ENCODE assay signal across 21 cellular contexts in genomic region chr6:166766769-166767168, GRCh38.
DNase-seq lines count a peak whose midpoint lies in the region; ATAC-seq, FAIRE-seq and TF ChIP-seq lines count a peak whose summit lies in the region.
"Had no signal": no experiment of that assay in that cellular context is flagged by ENCODE, and none has a peak within 500 bp of the region (broad histone marks: within the 10 kb centered on the region; RNA-seq: fewer than 3 reads in every experiment).

No MANE protein-coding gene starts in this region.

- no peaks in the 10 kb centered on the region for H3K9me3 ChIP-seq in astrocyte (ENCODE audit: insufficient read depth, low read depth, low read length)
- H3K9me3 ChIP-seq in HepG2 (ENCODE audit: low read length): no peaks in the 10 kb centered on the region
- no peaks in the 10 kb centered on the region for H3K9me3 ChIP-seq in OCI-LY7 (ENCODE audit: low read length)

- H3K27ac Mint-ChIP-seq in astrocyte (ENCODE audit: unreplicated experiment): peak overlapping the region; percentile 77
- H3K27ac Mint-ChIP-seq in progenitor cell of endocrine pancreas: peak overlapping the region; percentile 85

- WGBS in HepG2 (ENCODE audit: low lambda C conversion rate): 25% methylated on average over 10 of the region's 10 CpGs

- intact Hi-C loops in HepG2 (cut with micrococcal nuclease; ENCODE audit: unreplicated experiment): no loop called here
- intact Hi-C loops in OCI-LY7 (cut with micrococcal nuclease; ENCODE audit: unreplicated experiment): no loop called here

- TF ChIP-seq EP300 in HepG2 (IDR thresholded peaks at IDR 0.05; ENCODE audit: low read depth in 2 of 2, low read length in 2 of 2) (no peak), HepG2 (CRISPR knock-in tag; IDR thresholded peaks at IDR 0.05; ENCODE audit: borderline replicate concordance) (no peak)

- H3K4me2 ChIP-seq in astrocyte (ENCODE audit: low read length) (no peak overlapping the region), HepG2 (ENCODE audit: low read depth, low read length) (no peak overlapping the region), OCI-LY7 (ENCODE audit: low read length) (no peak overlapping the region)
- H3K4me2 ChIP-seq: PC-9 had no signal

- no TSS peak for BruUV-seq in HepG2 (replicated peaks; lab: Mats Ljungman, UMichigan)
- no TSS peak for BruUV-seq in OCI-LY7 (replicated peaks; lab: Mats Ljungman, UMichigan)

- TF ChIP-seq RAD21 in HepG2 (CRISPR knock-in tag; IDR thresholded peaks at IDR 0.05): no peak

- H3K4me1 Mint-ChIP-seq in astrocyte (ENCODE audit: low read depth, unreplicated experiment): peaks cover 11% of the 10 kb centered on the region
- peaks cover 23% of the 10 kb centered on the region for H3K4me1 Mint-ChIP-seq in progenitor cell of endocrine pancreas (ENCODE audit: low read depth)

- H3K79me2 ChIP-seq in astrocyte (ENCODE audit: insufficient read depth, low read length) (no peaks in the 10 kb centered on the region), HepG2 (ENCODE audit: insufficient read depth, low read length) (no peaks in the 10 kb centered on the region), OCI-LY7 (ENCODE audit: insufficient read depth, low read depth, low read length) (no peaks in the 10 kb centered on the region)

- H3K27me3 ChIP-seq in astrocyte (ENCODE audit: insufficient read depth, low read length) (peaks cover 5% of the 10 kb centered on the region), HepG2 (ENCODE audit: control insufficient read depth in 1 of 2, insufficient read depth in 2 of 2, low read length in 2 of 2) (peaks cover 2 to 33% of the 10 kb centered on the region in 2 experiments; a peak in 4 of 5 replicates)

- H3K4me3 Mint-ChIP-seq in astrocyte (ENCODE audit: unreplicated experiment): no peak overlapping the region
- H3K4me3 Mint-ChIP-seq in progenitor cell of endocrine pancreas (ENCODE audit: low read depth): no peak overlapping the region

- TF ChIP-seq CTCF in astrocyte (IDR thresholded peaks at IDR 0.05; ENCODE audit: insufficient read depth, low read depth, low read length): no peak
- no peak for TF ChIP-seq CTCF in HepG2 (CRISPR knock-in tag; IDR thresholded peaks at IDR 0.05)
- TF ChIP-seq CTCF in progenitor cell of endocrine pancreas (IDR thresholded peaks at IDR 0.05; ENCODE audit: unreplicated experiment): no peak
- no peak for TF ChIP-seq CTCF in OCI-LY7 (conservative IDR thresholded peaks at IDR 0.05; ENCODE audit: low read length)

- H3K27me3 Mint-ChIP-seq in astrocyte (ENCODE audit: low read depth, unreplicated experiment): peaks cover 15% of the 10 kb centered on the region
- H3K27me3 Mint-ChIP-seq in progenitor cell of endocrine pancreas: peaks cover 15% of the 10 kb centered on the region

- H4K20me1 ChIP-seq in astrocyte (ENCODE audit: insufficient read depth, low read length) (no peaks in the 10 kb centered on the region), HepG2 (ENCODE audit: insufficient read depth, low read length) (no peaks in the 10 kb centered on the region), OCI-LY7 (ENCODE audit: insufficient read depth, low read length) (no peaks in the 10 kb centered on the region; the same call in 1 of the 2 replicates)

- POLR2A ChIA-PET in HepG2 (lab: Yijun Ruan, JAX): no interaction called here
- POLR2A ChIA-PET in OCI-LY7 (lab: Charles Lee): interaction anchor here (0.5 to 0.6 kb wide), 2 partner anchors 35 to 446 kb away, joined by 3 read pairs; no protein-coding TSS in a partner anchor

- no peak overlapping the region for H3K27ac ChIP-seq in astrocyte (ENCODE audit: low read depth, low read length)
- no peak overlapping the region for H3K27ac ChIP-seq in HepG2 (ENCODE audit: extremely low read length, insufficient read depth, low read length)
- H3K27ac ChIP-seq in OCI-LY7 (ENCODE audit: low read depth, low read length, poor library complexity, severe bottlenecking): no peak overlapping the region
- H3K27ac ChIP-seq: 22Rv1, C4-2B, PC-9, RWPE1 had no signal

- no peak overlapping the region for H2AFZ ChIP-seq in astrocyte (ENCODE audit: low read depth, low read length)
- H2AFZ ChIP-seq in HepG2 (ENCODE audit: low read length): no peak overlapping the region
- H2AFZ ChIP-seq in OCI-LY7 (ENCODE audit: low read length): no peak overlapping the region
- H2AFZ ChIP-seq: PC-9 had no signal

- peaks cover 7% of the 10 kb centered on the region for H3K36me3 Mint-ChIP-seq in astrocyte (ENCODE audit: low read depth, unreplicated experiment)
- no peaks in the 10 kb centered on the region for H3K36me3 Mint-ChIP-seq in progenitor cell of endocrine pancreas (ENCODE audit: insufficient read depth)

- CTCF ChIA-PET in HepG2 (lab: Yijun Ruan, JAX; ENCODE audit: low intra/inter-chr PET ratio, low total read pairs): no interaction called here
- CTCF ChIA-PET in OCI-LY7 (lab: Charles Lee; ENCODE audit: unreplicated experiment): no interaction called here

- no peaks in the 10 kb centered on the region for H3K9me2 ChIP-seq in OCI-LY7 (ENCODE audit: insufficient read depth, low read length)

- H3K4me3 ChIP-seq in astrocyte (ENCODE audit: insufficient read depth, low read depth, low read length) (no peak overlapping the region), HepG2 (replicated peaks in 1 of 3; ENCODE audit: insufficient read depth in 1 of 3, low read depth in 2 of 3, low read length in 3 of 3) (no peak overlapping the region), OCI-LY7 (ENCODE audit: low read depth, low read length, poor library complexity, severe bottlenecking) (no peak overlapping the region)
- H3K4me3 ChIP-seq: PC-9 had no signal

- ATAC-seq in HepG2 (no peak), HG03196 (IDR thresholded peaks at IDR 0.05; ENCODE audit: unreplicated experiment) (no peak)

- H3K9ac ChIP-seq in astrocyte (ENCODE audit: low read length) (no peak overlapping the region), HepG2 (ENCODE audit: insufficient read depth, low read depth, low read length) (no peak overlapping the region)

- no peaks in the 10 kb centered on the region for H3K36me3 ChIP-seq in astrocyte (ENCODE audit: insufficient read depth, low read length)
- no peaks in the 10 kb centered on the region for H3K36me3 ChIP-seq in HepG2 (replicated peaks in 1 of 2; ENCODE audit: control insufficient read depth in 1 of 2, insufficient read depth in 2 of 2, low read length in 2 of 2)
- no peaks in the 10 kb centered on the region for H3K36me3 ChIP-seq in OCI-LY7 (ENCODE audit: insufficient read depth, low read length)

- TF ChIP-seq POLR2A in HepG2 (IDR thresholded peaks at IDR 0.05; ENCODE audit: insufficient read depth in 1 of 2, low read depth in 2 of 2, low read length in 2 of 2): no peak

- H3K4me1 ChIP-seq in astrocyte (ENCODE audit: insufficient read depth, low read length) (no peaks in the 10 kb centered on the region), HepG2 (ENCODE audit: insufficient read depth, low read length) (peaks cover 8% of the 10 kb centered on the region), OCI-LY7 (ENCODE audit: insufficient read depth, low read length, poor library complexity, severe bottlenecking) (no peaks in the 10 kb centered on the region)

- in situ Hi-C loops in HepG2 (cut with HindIII; ENCODE audit: extremely low pct_ligation_motif_present, low pct_unique_long_range_greater_than_20kb): no loop called here

- H3K9me3 Mint-ChIP-seq in astrocyte (ENCODE audit: unreplicated experiment): no peaks in the 10 kb centered on the region
- peaks cover 4% of the 10 kb centered on the region for H3K9me3 Mint-ChIP-seq in progenitor cell of endocrine pancreas (ENCODE audit: low read depth)

- FAIRE-seq in astrocyte (lab: Jason Lieb, UNC): no peak
- FAIRE-seq in HepG2 (lab: Jason Lieb, UNC): no peak
- no peak for FAIRE-seq in urothelium cell line (lab: Jason Lieb, UNC)

- DNase-seq in activated CD8-positive, alpha-beta memory T cell treated with anti-CD3 and anti-CD28 coated beads for 24 hours: peak; percentile 24
- DNase-seq in activated CD8-positive, alpha-beta memory T cell treated with anti-CD3 and anti-CD28 coated beads, Interleukin-2, amount 50 U/mL, for 4 hours: no peak
- DNase-seq in astrocyte (ENCODE audit: low read depth) (no peak), HepG2 (ENCODE audit: low spot score) (no peak), progenitor cell of endocrine pancreas (ENCODE audit: low spot score, unreplicated experiment) (no peak), OCI-LY7 (ENCODE audit: low spot score) (no peak), urothelium cell line (ENCODE audit: low spot score) (no peak)
- DNase-seq: AML-193, DMS 273 treated with DMSO at 0.1 percent for 48 hours, DND-41, NCI-H1417 treated with DMSO at 0.1 percent for 48 hours, NCI-H187 treated with DMSO at 0.1 percent for 48 hours, NCI-H2227 treated with DMSO at 0.1 percent for 48 hours, NCI-H524, NCI-H82, PC-9, SIG-M5 had no signal

TF ChIP-seq in HepG2, 621 proteins besides CTCF, POLR2A, EP300 and RAD21 (continues in another document):
- no peak for TF ChIP-seq HNRNPUL1 (IDR thresholded peaks at IDR 0.05; ENCODE audit: low read depth, low read length)
- TF ChIP-seq HES4 (CRISPR knock-in tag; IDR thresholded peaks at IDR 0.05; ENCODE audit: borderline replicate concordance): 0 out of 2 replicates have a peak, but pooled peaks have one; percentile 34
- peak; percentile 42 for TF ChIP-seq ZNF687 (CRISPR knock-in tag; IDR thresholded peaks at IDR 0.05)
